Comparison of ENCODE assay signal across 12 cellular contexts in the genomic region with DNA sequence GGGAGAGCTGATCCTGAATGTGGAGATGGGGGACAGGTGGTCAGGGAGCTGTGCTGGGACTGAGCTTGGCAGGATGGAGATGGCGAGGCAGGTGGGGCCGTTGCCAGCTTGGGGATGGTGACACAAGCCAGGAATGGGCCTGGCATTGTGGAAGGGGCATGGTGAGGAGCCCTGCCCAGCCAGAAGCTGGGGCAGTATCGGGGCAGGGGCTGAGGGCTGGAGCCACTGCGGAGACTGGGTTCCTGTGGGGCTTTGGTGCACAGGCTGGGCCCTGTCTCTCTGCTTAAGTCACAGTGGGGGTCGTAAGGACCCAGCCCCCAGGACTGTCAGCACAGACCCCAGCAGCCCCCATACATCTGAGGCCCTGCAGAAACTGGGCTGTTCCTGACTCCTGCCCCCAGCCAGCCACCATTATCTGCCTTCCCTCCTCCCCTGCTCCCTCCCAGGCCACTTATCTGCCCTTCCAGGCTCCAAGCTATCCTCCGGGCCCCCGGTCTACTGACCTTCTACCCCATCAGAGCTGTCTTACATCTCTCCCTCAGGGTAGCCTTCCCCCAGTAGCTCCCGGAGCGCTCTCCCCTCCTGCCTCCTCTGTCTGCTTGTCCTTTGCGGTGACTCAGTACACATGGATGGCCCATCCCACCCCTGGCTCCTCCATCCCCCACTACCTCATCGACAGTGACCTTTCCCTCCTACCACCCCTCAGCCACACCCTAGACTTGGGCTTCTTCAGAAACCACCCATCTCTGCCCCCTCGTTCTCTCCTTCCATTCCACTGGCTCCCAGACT. TPM values are rescaled to one million over a fixed set of nuclear protein-coding genes. Genes with fewer than 3 reads are reported as not detected.
A peak's percentile ranks its signal among the peaks of the same experiment; 100 is the strongest.
DNase-seq lines count a peak whose midpoint lies in the region; ATAC-seq, FAIRE-seq and TF ChIP-seq lines count a peak whose summit lies in the region.
"Had no signal": no experiment of that assay in that cellular context is flagged by ENCODE, and none has a peak within 500 bp of the region (broad histone marks: within the 10 kb centered on the region; RNA-seq: fewer than 3 reads in every experiment).

No MANE protein-coding gene starts in this region.

- no peak overlapping the region for H3K4me3 Mint-ChIP-seq in activated B cell treated with CpG ODN at 0.5 μM for 24 hours
- H3K4me3 Mint-ChIP-seq: CD8-positive, alpha-beta T cell had no signal

- no peak overlapping the region for H3K27ac Mint-ChIP-seq in activated B cell treated with CpG ODN at 0.5 μM for 24 hours
- H3K27ac Mint-ChIP-seq: CD8-positive, alpha-beta T cell had no signal

- peaks cover 2% of the 10 kb centered on the region for H3K9me3 Mint-ChIP-seq in activated B cell treated with CpG ODN at 0.5 μM for 24 hours
- H3K9me3 Mint-ChIP-seq: CD8-positive, alpha-beta T cell had no signal

- no peak for TF ChIP-seq CTCF in D721Med (IDR thresholded peaks at IDR 0.05; ENCODE audit: insufficient read depth, missing control alignments)
- TF ChIP-seq CTCF in activated B cell treated with CpG ODN at 0.5 μM for 24 hours (IDR thresholded peaks at IDR 0.05): no peak

- H3K36me3 ChIP-seq in MG63: peaks cover 9% of the 10 kb centered on the region; the same call in 1 of the 2 replicates

- CTCF ChIA-PET in activated B cell treated with CpG ODN at 0.5 μM for 24 hours (lab: Charles Lee): interaction anchor here (1.0 to 1.1 kb wide), 2 partner anchors 17 kb away, joined by 3 to 5 read pairs; no protein-coding TSS in a partner anchor

- no peaks in the 10 kb centered on the region for H3K9me3 ChIP-seq in MG63

- POLR2A ChIA-PET in activated B cell treated with CpG ODN at 0.5 μM for 24 hours (lab: Charles Lee): interaction anchor here (0.6 kb wide), 1 partner anchor 73 kb away, joined by 3 read pairs; no protein-coding TSS in a partner anchor

- intact Hi-C loops in activated B cell treated with CpG ODN at 0.5 μM for 24 hours (cut with micrococcal nuclease): no loop called here
- intact Hi-C loops in left cardiac atrium (cut with DNase I): no loop called here
- intact Hi-C loops in sciatic nerve (cut with DNase I): no loop called here

- FAIRE-seq in D721Med (lab: Jason Lieb, UNC): no peak
- FAIRE-seq: astrocyte had no signal

- no peak overlapping the region for H3K4me3 ChIP-seq in MG63

- no peaks in the 10 kb centered on the region for H3K27me3 ChIP-seq in MG63

- no peaks in the 10 kb centered on the region for H3K27me3 Mint-ChIP-seq in activated B cell treated with CpG ODN at 0.5 μM for 24 hours

- ATAC-seq in activated B cell treated with CpG ODN at 0.5 μM for 24 hours (ENCODE audit: low read depth) (no peak), left cardiac atrium (peak in 1 of 2 donors; percentile 57), sciatic nerve (peak; percentile 6), GM18909 (IDR thresholded peaks at IDR 0.05; ENCODE audit: poor library complexity, unreplicated experiment) (no peak)
- ATAC-seq: CD8-positive, alpha-beta T cell had no signal

- H3K4me1 Mint-ChIP-seq in activated B cell treated with CpG ODN at 0.5 μM for 24 hours: peaks cover 17% of the 10 kb centered on the region

- no peaks in the 10 kb centered on the region for H3K36me3 Mint-ChIP-seq in activated B cell treated with CpG ODN at 0.5 μM for 24 hours (ENCODE audit: low read depth)
- H3K36me3 Mint-ChIP-seq: CD8-positive, alpha-beta T cell had no signal

- DNase-seq in D721Med (ENCODE audit: insufficient read length, low spot score) (peak; percentile 12), activated B cell treated with CpG ODN at 0.5 μM for 24 hours (peak; percentile 7), left cardiac atrium (peak; percentile 35), sciatic nerve (ENCODE audit: low spot score) (peak; percentile 64), midbrain (lab: John Stamatoyannopoulos, UW) (no peak), SW 1271 (lab: John Stamatoyannopoulos, UW) (no peak), MG63 (no peak)
- DNase-seq: CD8-positive, alpha-beta T cell; NCI-H1048; stimulated activated CD4-positive, alpha-beta T cell treated with anti-CD3 and anti-CD28 coated beads, Interleukin-4, amount 100 ng/mL, for 24 hours had no signal

RNA-seq across cellular contexts. Expression of a gene that starts 44.2 kb away (rescaled TPM):
- 68.2 and 72.5 TPM in 2 replicates for total RNA-seq in activated B cell treated with CpG ODN at 0.5 μM for 24 hours
- total RNA-seq in left cardiac atrium: 100 to 1,000 TPM; 110 to 155 TPM
- total RNA-seq in sciatic nerve: 18.8 TPM
- 42.3 and 53.5 TPM in 2 replicates for total RNA-seq in MG63 (2014; rRNA removed; shearing (Covaris generic); ENCODE audit: low replicate concordance)

RNA-seq across cellular contexts. Expression of a gene that starts 54.0 kb away (rescaled TPM):
- total RNA-seq in activated B cell treated with CpG ODN at 0.5 μM for 24 hours (1.1 and 1.3 TPM in 2 replicates), left cardiac atrium (10 to 100 TPM; 52.9 to 56.6 TPM), sciatic nerve (150 TPM)
- total RNA-seq in MG63 (2014; rRNA removed; shearing (Covaris generic); ENCODE audit: low replicate concordance): 17.8 and 20.5 TPM in 2 replicates

Comparison
In these comparisons a context has a peak if more than half of its experiments do, and no peak if none do; other contexts are left out.
1. DNase-seq: peak in D721Med (single experiment), activated B cell treated with CpG ODN at 0.5 μM for 24 hours (single experiment), left cardiac atrium (single experiment) and sciatic nerve (single experiment); none in midbrain (single experiment), SW 1271 (0 of 2) and MG63 (single experiment).